Comparison of ENCODE assay signal across 18 cellular contexts in genomic region chr5:178372091-178372695, GRCh38.
DNase-seq lines count a peak whose midpoint lies in the region; ATAC-seq and TF ChIP-seq lines count a peak whose summit lies in the region.
"Had no signal": no experiment of that assay in that cellular context is flagged by ENCODE, and none has a peak within 500 bp of the region (broad histone marks: within the 10 kb centered on the region; RNA-seq: fewer than 3 reads in every experiment).

No MANE protein-coding gene starts in this region.

- H3K27ac ChIP-seq in prostate gland: peak overlapping the region; percentile 33 to 47

- H3K9me3 Mint-ChIP-seq in natural killer cell treated with Interleukin-12 subunit alpha and Interleukin-12 subunit beta and Interleukin-15 and Interleukin-18, amount 100 ng/mL, for 72 hours: no peaks in the 10 kb centered on the region
- no peaks in the 10 kb centered on the region for H3K9me3 Mint-ChIP-seq in natural killer cell

- ATAC-seq in natural killer cell treated with Interleukin-12 subunit alpha and Interleukin-12 subunit beta and Interleukin-15 and Interleukin-18, amount 100 ng/mL, for 72 hours: no peak
- ATAC-seq in natural killer cell: no peak
- peak; percentile 14 for ATAC-seq in left ventricle myocardium superior
- ATAC-seq in GM18517 (IDR thresholded peaks at IDR 0.05; ENCODE audit: unreplicated experiment): no peak
- no peak for ATAC-seq in HG03571 (IDR thresholded peaks at IDR 0.05; ENCODE audit: unreplicated experiment)
- ATAC-seq in GM19455 (IDR thresholded peaks at IDR 0.05; ENCODE audit: unreplicated experiment): no peak
- ATAC-seq: esophagus mucosa, HCT116 had no signal

- no peak overlapping the region for H3K4me3 Mint-ChIP-seq in natural killer cell treated with Interleukin-12 subunit alpha and Interleukin-12 subunit beta and Interleukin-15 and Interleukin-18, amount 100 ng/mL, for 72 hours
- H3K4me3 Mint-ChIP-seq in natural killer cell: no peak overlapping the region
- H3K4me3 Mint-ChIP-seq: activated B cell treated with CpG ODN at 0.5 μM for 24 hours had no signal

- TF ChIP-seq CTCF in natural killer cell (IDR thresholded peaks at IDR 0.05): no peak
- TF ChIP-seq CTCF in prostate gland (IDR thresholded peaks at IDR 0.05): no peak

- no peak overlapping the region for H3K4me3 ChIP-seq in prostate gland

- no peaks in the 10 kb centered on the region for H3K36me3 ChIP-seq in prostate gland
- H3K36me3 ChIP-seq: tibial nerve had no signal

- 16% methylated on average over 19 of the region's 19 CpGs for WGBS in prostate gland

- DNase-seq in natural killer cell treated with Interleukin-12 subunit alpha and Interleukin-12 subunit beta and Interleukin-15 and Interleukin-18, amount 100 ng/mL, for 72 hours (ENCODE audit: low spot score): peak; percentile 20
- DNase-seq in natural killer cell (no peak), left ventricle myocardium superior (no peak), prostate gland (ENCODE audit: low spot score) (peak; percentile 32), NOMO-1 treated with dmso at 0.1 percent for 144 hours (lab: John Stamatoyannopoulos, UW; ENCODE audit: unreplicated experiment) (no peak)
- DNase-seq: activated B cell treated with CpG ODN at 0.5 μM for 24 hours; activated effector memory CD4-positive, alpha-beta T cell treated with anti-CD3 and anti-CD28 coated beads, Interleukin-2, amount 50 U/mL, for 16 hours; Caco-2; NCI-H2107; NCI-H748 treated with DMSO at 0.1 percent for 48 hours; retina; stimulated activated CD4-positive, alpha-beta T cell treated with anti-CD3 and anti-CD28 coated beads, Interleukin-2, amount 100 ng/mL, for 48 hours had no signal

- no peaks in the 10 kb centered on the region for H3K9me3 ChIP-seq in prostate gland

- no peaks in the 10 kb centered on the region for H3K27me3 ChIP-seq in prostate gland (replicated peaks; ENCODE audit: insufficient read depth)
- H3K27me3 ChIP-seq: tibial nerve had no signal

- no peak for TF ChIP-seq POLR2A in prostate gland (IDR thresholded peaks at IDR 0.05)

- peaks cover 7 to 9% of the 10 kb centered on the region in 2 donors for H3K27me3 Mint-ChIP-seq in natural killer cell treated with Interleukin-12 subunit alpha and Interleukin-12 subunit beta and Interleukin-15 and Interleukin-18, amount 100 ng/mL, for 72 hours
- H3K27me3 Mint-ChIP-seq in natural killer cell (ENCODE audit: low read depth in 2 of 2): peaks cover 8 to 20% of the 10 kb centered on the region in 2 donors

- intact Hi-C loops in natural killer cell (cut with micrococcal nuclease): no loop called here
- intact Hi-C loops in left ventricle myocardium superior (cut with micrococcal nuclease): no loop called here
- intact Hi-C loops in prostate gland (cut with DNase I): no loop called here

- no peaks in the 10 kb centered on the region for H3K4me1 ChIP-seq in prostate gland (replicated peaks)
- H3K4me1 ChIP-seq: Caco-2 had no signal

- no peaks in the 10 kb centered on the region for H3K4me1 Mint-ChIP-seq in natural killer cell treated with Interleukin-12 subunit alpha and Interleukin-12 subunit beta and Interleukin-15 and Interleukin-18, amount 100 ng/mL, for 72 hours (ENCODE audit: low read depth in 2 of 2)
- H3K4me1 Mint-ChIP-seq in natural killer cell: no peaks in the 10 kb centered on the region
- H3K4me1 Mint-ChIP-seq: activated B cell treated with CpG ODN at 0.5 μM for 24 hours had no signal

- no peaks in the 10 kb centered on the region for H3K36me3 Mint-ChIP-seq in natural killer cell treated with Interleukin-12 subunit alpha and Interleukin-12 subunit beta and Interleukin-15 and Interleukin-18, amount 100 ng/mL, for 72 hours
- H3K36me3 Mint-ChIP-seq in natural killer cell: no peaks in the 10 kb centered on the region

- no peak overlapping the region for H3K27ac Mint-ChIP-seq in natural killer cell treated with Interleukin-12 subunit alpha and Interleukin-12 subunit beta and Interleukin-15 and Interleukin-18, amount 100 ng/mL, for 72 hours
- no peak overlapping the region for H3K27ac Mint-ChIP-seq in natural killer cell
- H3K27ac Mint-ChIP-seq: activated B cell treated with CpG ODN at 0.5 μM for 24 hours had no signal

Comparison
In these comparisons a context has a peak if more than half of its experiments do, and no peak if none do; other contexts are left out.
1. DNase-seq: peak in natural killer cell treated with Interleukin-12 subunit alpha and Interleukin-12 subunit beta and Interleukin-15 and Interleukin-18, amount 100 ng/mL, for 72 hours (single experiment) and prostate gland (single experiment); none in natural killer cell (single experiment), left ventricle myocardium superior (single experiment) and NOMO-1 treated with dmso at 0.1 percent for 144 hours (single experiment).